In the genomic region with DNA sequence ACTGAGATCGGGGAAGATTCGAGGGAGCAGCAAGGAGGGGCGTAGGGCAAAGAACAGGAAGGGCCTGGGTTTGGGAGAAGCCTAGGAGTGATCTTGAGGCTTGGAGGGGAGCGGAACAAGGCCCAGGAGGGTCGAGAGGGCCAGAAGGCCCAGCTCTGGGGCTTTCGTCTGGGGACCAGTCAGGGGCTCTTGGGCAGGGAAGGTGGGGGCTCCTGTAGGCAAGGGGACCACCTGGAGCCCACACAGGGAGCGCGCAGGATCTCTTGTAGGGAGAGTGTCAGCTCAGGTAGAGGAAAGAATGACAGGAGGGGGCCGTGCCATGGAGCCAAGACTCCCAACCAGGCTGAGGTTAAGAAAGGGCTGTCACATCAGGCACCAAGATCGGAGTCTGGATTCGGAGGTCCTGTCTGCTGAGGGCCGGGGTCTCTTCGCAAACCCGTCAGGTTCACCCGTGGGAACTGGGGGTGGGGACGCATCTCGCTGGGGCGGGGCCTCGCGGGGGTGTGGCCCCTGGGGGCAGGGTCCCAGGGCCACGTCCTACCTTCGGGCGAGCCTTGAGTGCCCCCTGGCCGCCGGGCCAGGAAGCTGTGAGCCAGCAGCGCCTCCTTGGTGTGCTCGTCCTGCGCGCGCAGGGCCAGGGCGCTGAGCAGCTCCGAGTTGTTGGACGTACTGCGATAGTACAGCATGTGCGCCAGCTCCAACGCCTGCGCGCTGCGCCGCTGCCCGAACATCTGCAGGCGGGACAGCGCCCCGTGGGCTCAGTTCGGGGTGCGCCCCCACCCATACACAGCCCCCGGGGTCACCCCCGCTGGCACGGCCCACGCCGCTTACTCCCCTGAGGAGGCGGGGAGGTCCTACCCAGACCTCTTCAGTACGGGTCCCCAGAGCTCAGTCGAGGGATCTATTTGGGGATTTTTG, we compare ENCODE assay signal across 1 cellular context.
A peak's percentile ranks its signal among the peaks of the same experiment; 100 is the strongest.
TF ChIP-seq lines count a peak whose summit lies in the region.

No MANE protein-coding gene starts in this region.

TF ChIP-seq in K562, 482 proteins besides CTCF, POLR2A, EP300 and RAD21 (continued from another document and continues in another):
- TF ChIP-seq AFF4 (CRISPR knock-in tag; IDR thresholded peaks at IDR 0.05): no peak
- TF ChIP-seq HDAC6 (IDR thresholded peaks at IDR 0.05; ENCODE audit: low read depth, low read length): no peak
- TF ChIP-seq POU5F1 (IDR thresholded peaks at IDR 0.05; ENCODE audit: borderline replicate concordance, low read depth, low read length, partially characterized antibody): no peak
- TF ChIP-seq SFPQ (IDR thresholded peaks at IDR 0.05; ENCODE audit: low read depth, low read length): no peak
- TF ChIP-seq, protein P1, sequence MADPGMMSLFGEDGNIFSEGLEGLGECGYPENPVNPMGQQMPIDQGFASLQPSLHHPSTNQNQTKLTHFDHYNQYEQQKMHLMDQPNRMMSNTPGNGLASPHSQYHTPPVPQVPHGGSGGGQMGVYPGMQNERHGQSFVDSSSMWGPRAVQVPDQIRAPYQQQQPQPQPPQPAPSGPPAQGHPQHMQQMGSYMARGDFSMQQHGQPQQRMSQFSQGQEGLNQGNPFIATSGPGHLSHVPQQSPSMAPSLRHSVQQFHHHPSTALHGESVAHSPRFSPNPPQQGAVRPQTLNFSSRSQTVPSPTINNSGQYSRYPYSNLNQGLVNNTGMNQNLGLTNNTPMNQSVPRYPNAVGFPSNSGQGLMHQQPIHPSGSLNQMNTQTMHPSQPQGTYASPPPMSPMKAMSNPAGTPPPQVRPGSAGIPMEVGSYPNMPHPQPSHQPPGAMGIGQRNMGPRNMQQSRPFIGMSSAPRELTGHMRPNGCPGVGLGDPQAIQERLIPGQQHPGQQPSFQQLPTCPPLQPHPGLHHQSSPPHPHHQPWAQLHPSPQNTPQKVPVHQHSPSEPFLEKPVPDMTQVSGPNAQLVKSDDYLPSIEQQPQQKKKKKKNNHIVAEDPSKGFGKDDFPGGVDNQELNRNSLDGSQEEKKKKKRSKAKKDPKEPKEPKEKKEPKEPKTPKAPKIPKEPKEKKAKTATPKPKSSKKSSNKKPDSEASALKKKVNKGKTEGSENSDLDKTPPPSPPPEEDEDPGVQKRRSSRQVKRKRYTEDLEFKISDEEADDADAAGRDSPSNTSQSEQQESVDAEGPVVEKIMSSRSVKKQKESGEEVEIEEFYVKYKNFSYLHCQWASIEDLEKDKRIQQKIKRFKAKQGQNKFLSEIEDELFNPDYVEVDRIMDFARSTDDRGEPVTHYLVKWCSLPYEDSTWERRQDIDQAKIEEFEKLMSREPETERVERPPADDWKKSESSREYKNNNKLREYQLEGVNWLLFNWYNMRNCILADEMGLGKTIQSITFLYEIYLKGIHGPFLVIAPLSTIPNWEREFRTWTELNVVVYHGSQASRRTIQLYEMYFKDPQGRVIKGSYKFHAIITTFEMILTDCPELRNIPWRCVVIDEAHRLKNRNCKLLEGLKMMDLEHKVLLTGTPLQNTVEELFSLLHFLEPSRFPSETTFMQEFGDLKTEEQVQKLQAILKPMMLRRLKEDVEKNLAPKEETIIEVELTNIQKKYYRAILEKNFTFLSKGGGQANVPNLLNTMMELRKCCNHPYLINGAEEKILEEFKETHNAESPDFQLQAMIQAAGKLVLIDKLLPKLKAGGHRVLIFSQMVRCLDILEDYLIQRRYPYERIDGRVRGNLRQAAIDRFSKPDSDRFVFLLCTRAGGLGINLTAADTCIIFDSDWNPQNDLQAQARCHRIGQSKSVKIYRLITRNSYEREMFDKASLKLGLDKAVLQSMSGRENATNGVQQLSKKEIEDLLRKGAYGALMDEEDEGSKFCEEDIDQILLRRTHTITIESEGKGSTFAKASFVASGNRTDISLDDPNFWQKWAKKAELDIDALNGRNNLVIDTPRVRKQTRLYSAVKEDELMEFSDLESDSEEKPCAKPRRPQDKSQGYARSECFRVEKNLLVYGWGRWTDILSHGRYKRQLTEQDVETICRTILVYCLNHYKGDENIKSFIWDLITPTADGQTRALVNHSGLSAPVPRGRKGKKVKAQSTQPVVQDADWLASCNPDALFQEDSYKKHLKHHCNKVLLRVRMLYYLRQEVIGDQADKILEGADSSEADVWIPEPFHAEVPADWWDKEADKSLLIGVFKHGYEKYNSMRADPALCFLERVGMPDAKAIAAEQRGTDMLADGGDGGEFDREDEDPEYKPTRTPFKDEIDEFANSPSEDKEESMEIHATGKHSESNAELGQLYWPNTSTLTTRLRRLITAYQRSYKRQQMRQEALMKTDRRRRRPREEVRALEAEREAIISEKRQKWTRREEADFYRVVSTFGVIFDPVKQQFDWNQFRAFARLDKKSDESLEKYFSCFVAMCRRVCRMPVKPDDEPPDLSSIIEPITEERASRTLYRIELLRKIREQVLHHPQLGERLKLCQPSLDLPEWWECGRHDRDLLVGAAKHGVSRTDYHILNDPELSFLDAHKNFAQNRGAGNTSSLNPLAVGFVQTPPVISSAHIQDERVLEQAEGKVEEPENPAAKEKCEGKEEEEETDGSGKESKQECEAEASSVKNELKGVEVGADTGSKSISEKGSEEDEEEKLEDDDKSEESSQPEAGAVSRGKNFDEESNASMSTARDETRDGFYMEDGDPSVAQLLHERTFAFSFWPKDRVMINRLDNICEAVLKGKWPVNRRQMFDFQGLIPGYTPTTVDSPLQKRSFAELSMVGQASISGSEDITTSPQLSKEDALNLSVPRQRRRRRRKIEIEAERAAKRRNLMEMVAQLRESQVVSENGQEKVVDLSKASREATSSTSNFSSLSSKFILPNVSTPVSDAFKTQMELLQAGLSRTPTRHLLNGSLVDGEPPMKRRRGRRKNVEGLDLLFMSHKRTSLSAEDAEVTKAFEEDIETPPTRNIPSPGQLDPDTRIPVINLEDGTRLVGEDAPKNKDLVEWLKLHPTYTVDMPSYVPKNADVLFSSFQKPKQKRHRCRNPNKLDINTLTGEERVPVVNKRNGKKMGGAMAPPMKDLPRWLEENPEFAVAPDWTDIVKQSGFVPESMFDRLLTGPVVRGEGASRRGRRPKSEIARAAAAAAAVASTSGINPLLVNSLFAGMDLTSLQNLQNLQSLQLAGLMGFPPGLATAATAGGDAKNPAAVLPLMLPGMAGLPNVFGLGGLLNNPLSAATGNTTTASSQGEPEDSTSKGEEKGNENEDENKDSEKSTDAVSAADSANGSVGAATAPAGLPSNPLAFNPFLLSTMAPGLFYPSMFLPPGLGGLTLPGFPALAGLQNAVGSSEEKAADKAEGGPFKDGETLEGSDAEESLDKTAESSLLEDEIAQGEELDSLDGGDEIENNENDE (IDR thresholded peaks at IDR 0.05; ENCODE audit: low read depth, low read length): no peak
- TF ChIP-seq HNRNPL (IDR thresholded peaks at IDR 0.05; ENCODE audit: low read depth, low read length): peak; percentile 53; the same call in 1 of the 2 replicates
- TF ChIP-seq SAFB (IDR thresholded peaks at IDR 0.05; ENCODE audit: borderline replicate concordance, low read depth, low read length): 0 out of 2 replicates have a peak, but pooled peaks have one; percentile 34
- no peak for TF ChIP-seq USF1 (CRISPR knock-in tag; IDR thresholded peaks at IDR 0.05)
- TF ChIP-seq ELK3 (CRISPR knock-in tag; IDR thresholded peaks at IDR 0.05): no peak
- TF ChIP-seq, protein P2, sequence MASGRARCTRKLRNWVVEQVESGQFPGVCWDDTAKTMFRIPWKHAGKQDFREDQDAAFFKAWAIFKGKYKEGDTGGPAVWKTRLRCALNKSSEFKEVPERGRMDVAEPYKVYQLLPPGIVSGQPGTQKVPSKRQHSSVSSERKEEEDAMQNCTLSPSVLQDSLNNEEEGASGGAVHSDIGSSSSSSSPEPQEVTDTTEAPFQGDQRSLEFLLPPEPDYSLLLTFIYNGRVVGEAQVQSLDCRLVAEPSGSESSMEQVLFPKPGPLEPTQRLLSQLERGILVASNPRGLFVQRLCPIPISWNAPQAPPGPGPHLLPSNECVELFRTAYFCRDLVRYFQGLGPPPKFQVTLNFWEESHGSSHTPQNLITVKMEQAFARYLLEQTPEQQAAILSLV (tag; IDR thresholded peaks at IDR 0.05): no peak
